ENCODE assay signal across 8 cellular contexts in the genomic region with DNA sequence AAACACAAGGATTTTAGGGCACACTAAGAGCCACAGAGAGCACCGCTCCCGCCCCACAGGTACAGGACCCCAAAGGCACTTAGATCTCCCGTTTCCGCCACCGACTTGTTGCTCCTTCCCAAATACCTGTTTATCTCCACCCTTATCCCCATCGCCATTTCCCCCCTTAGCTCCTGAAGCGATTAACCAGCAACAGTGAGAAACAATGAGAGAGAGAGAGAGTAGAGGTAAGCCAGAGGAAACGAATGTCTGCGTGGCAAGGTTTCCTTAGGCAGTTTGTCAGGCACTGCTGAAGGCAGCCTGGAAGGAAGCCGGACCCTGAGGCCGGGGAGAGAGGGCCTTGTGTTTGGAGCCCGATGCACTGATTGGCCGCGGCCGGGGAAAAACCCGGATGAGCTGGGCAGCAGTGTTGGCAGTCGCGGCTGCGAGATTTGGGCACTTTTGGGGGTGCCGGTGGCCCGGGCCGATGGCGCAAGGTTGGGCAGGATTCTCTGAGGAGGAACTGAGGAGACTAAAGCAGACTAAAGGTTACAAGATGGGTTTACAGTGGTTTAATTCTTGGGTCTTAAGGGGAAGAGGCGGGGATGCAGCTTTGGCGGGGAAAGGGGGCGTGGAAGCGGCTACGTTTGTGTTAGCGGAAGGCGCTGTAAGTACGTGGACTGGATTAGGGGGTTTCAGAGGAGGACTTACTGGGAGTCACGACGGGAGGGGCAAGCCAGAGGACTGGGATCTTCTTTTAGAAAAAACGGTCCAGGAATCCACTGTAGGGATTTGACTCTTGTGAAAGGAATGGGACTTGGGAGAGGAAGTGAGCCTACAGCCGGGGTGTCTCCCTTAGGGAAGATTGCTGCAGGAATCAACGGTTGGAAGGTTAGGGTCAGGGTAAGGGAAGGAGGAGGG. TPM values are rescaled to one million over a fixed set of nuclear protein-coding genes. Genes with fewer than 3 reads are reported as not detected.
DNase-seq lines count a peak whose midpoint lies in the region; ATAC-seq and TF ChIP-seq lines count a peak whose summit lies in the region.

A gene with protein sequence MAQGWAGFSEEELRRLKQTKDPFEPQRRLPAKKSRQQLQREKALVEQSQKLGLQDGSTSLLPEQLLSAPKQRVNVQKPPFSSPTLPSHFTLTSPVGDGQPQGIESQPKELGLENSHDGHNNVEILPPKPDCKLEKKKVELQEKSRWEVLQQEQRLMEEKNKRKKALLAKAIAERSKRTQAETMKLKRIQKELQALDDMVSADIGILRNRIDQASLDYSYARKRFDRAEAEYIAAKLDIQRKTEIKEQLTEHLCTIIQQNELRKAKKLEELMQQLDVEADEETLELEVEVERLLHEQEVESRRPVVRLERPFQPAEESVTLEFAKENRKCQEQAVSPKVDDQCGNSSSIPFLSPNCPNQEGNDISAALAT (plus strand): TSS at position 409 of the 900 bp plus-strand sequence. CDS start 58 bp downstream, at position 467.

- no peaks in the 10 kb centered on the region for H3K9me3 ChIP-seq in liver (ENCODE audit: control insufficient read depth in 4 of 4, low read length in 3 of 4)

- peak within 1 kb of the TSS; percentile 85 to 95 for H3K9ac ChIP-seq in liver (ENCODE audit: low read depth in 1 of 2, low read length in 2 of 2)

- peak; percentile 99 for ATAC-seq in GM19328 (IDR thresholded peaks at IDR 0.05; ENCODE audit: unreplicated experiment)
- ATAC-seq in HG03469 (IDR thresholded peaks at IDR 0.05; ENCODE audit: unreplicated experiment), result peak; percentile 93

- DNase-seq in C1 segment of cervical spinal cord (lab: John Stamatoyannopoulos, UW) (peak; percentile 65 to 93 (median 83)), NCI-H526 treated with DMSO at 0.1 percent for 48 hours (lab: John Stamatoyannopoulos, UW) (peak; percentile 96), dorsolateral prefrontal cortex (peak; percentile 83 to 94 (median 92))
- peak; percentile 79 for DNase-seq in activated CD4-positive, alpha-beta T cell treated with anti-CD3 and anti-CD28 coated beads, Interleukin-2, amount 50 U/mL, for 1 hour
- DNase-seq in stimulated activated CD4-positive, alpha-beta T cell treated with anti-CD3 and anti-CD28 coated beads, Interleukin-4, amount 100 ng/mL, for 24 hours, result peak; percentile 89

- H3K4me3 ChIP-seq in dorsolateral prefrontal cortex (peak within 1 kb of the TSS; percentile 56 to 92 (median 77)), liver (ENCODE audit: low read depth in 1 of 3, low read length in 3 of 3) (peak within 1 kb of the TSS; percentile 72 to 74 (median 73))

- H3K4me1 ChIP-seq in liver (ENCODE audit: control insufficient read depth in 4 of 4, insufficient read depth in 4 of 4, low read length in 3 of 4), result peaks cover 1 to 24% (median 17%) of the 10 kb centered on the region in 4 donors

- intact Hi-C loops in dorsolateral prefrontal cortex (cut with DNase I), result loop anchor here (10.0 kb wide), 2 partner anchors 133 to 457 kb away; a partner anchor contains a TSS

- peak in 12 of 56 donors; percentile 6 to 29 (median 15) for TF ChIP-seq CTCF in dorsolateral prefrontal cortex (IDR thresholded peaks at IDR 0.05 in 54 of 56, conservative IDR thresholded peaks at IDR 0.05 in 2 of 56; ENCODE audit: low read depth in 1 of 56, partially characterized antibody in 56 of 56)
- TF ChIP-seq CTCF in liver (IDR thresholded peaks at IDR 0.05; ENCODE audit: low read depth, low read length, missing input control), result no peak

- H3K27ac ChIP-seq in dorsolateral prefrontal cortex (peak within 1 kb of the TSS; percentile 54 to 94 (median 85)), liver (ENCODE audit: low read depth in 1 of 2, low read length in 2 of 2) (peak within 1 kb of the TSS; percentile 67 to 77)

- H3K36me3 ChIP-seq in liver (ENCODE audit: control insufficient read depth in 4 of 4, insufficient read depth in 3 of 4, low read depth in 1 of 4, low read length in 3 of 4), result no peaks in the 10 kb centered on the region

- no peaks in the 10 kb centered on the region for H3K27me3 ChIP-seq in dorsolateral prefrontal cortex
- H3K27me3 ChIP-seq in liver (ENCODE audit: control insufficient read depth in 4 of 4, insufficient read depth in 4 of 4, low read length in 3 of 4), result no peaks in the 10 kb centered on the region

- peak; percentile 33 to 55 for TF ChIP-seq RAD21 in liver (IDR thresholded peaks at IDR 0.05)

- under 1% methylated on average over 36 of the region's 36 CpGs for WGBS in liver

TF ChIP-seq in liver, 16 proteins besides CTCF, POLR2A, EP300 and RAD21:
- TF ChIP-seq NR2F2 (IDR thresholded peaks at IDR 0.05) (peak; percentile 19), TAF1 (conservative IDR thresholded peaks at IDR 0.05) (peak; percentile 87), EGR1 (IDR thresholded peaks at IDR 0.05; ENCODE audit: low read depth in 2 of 2) (no peak), JUND (IDR thresholded peaks at IDR 0.05) (peak in 1 of 2 donors; percentile 52), FOXA2 (IDR thresholded peaks at IDR 0.05) (no peak), SP1 (IDR thresholded peaks at IDR 0.05) (peak; percentile 63), RXRA (IDR thresholded peaks at IDR 0.05) (peak; percentile 9 to 21), GABPA (IDR thresholded peaks at IDR 0.05 in 1 of 2, conservative IDR thresholded peaks at IDR 0.05 in 1 of 2) (peak in 1 of 2 donors; percentile 72), HNF4G (IDR thresholded peaks at IDR 0.05) (no peak), HNF4A (conservative IDR thresholded peaks at IDR 0.05) (peak in 1 of 2 donors; percentile 44), YY1 (IDR thresholded peaks at IDR 0.05) (peak; percentile 72), FOXA1 (IDR thresholded peaks at IDR 0.05) (no peak)
- TF ChIP-seq, protein P1, sequence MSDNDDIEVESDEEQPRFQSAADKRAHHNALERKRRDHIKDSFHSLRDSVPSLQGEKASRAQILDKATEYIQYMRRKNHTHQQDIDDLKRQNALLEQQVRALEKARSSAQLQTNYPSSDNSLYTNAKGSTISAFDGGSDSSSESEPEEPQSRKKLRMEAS (IDR thresholded peaks at IDR 0.05), result peak; percentile 41
- TF ChIP-seq, protein P2, sequence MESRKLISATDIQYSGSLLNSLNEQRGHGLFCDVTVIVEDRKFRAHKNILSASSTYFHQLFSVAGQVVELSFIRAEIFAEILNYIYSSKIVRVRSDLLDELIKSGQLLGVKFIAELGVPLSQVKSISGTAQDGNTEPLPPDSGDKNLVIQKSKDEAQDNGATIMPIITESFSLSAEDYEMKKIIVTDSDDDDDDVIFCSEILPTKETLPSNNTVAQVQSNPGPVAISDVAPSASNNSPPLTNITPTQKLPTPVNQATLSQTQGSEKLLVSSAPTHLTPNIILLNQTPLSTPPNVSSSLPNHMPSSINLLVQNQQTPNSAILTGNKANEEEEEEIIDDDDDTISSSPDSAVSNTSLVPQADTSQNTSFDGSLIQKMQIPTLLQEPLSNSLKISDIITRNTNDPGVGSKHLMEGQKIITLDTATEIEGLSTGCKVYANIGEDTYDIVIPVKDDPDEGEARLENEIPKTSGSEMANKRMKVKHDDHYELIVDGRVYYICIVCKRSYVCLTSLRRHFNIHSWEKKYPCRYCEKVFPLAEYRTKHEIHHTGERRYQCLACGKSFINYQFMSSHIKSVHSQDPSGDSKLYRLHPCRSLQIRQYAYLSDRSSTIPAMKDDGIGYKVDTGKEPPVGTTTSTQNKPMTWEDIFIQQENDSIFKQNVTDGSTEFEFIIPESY (IDR thresholded peaks at IDR 0.05), result peak; percentile 49
- TF ChIP-seq, protein P3, sequence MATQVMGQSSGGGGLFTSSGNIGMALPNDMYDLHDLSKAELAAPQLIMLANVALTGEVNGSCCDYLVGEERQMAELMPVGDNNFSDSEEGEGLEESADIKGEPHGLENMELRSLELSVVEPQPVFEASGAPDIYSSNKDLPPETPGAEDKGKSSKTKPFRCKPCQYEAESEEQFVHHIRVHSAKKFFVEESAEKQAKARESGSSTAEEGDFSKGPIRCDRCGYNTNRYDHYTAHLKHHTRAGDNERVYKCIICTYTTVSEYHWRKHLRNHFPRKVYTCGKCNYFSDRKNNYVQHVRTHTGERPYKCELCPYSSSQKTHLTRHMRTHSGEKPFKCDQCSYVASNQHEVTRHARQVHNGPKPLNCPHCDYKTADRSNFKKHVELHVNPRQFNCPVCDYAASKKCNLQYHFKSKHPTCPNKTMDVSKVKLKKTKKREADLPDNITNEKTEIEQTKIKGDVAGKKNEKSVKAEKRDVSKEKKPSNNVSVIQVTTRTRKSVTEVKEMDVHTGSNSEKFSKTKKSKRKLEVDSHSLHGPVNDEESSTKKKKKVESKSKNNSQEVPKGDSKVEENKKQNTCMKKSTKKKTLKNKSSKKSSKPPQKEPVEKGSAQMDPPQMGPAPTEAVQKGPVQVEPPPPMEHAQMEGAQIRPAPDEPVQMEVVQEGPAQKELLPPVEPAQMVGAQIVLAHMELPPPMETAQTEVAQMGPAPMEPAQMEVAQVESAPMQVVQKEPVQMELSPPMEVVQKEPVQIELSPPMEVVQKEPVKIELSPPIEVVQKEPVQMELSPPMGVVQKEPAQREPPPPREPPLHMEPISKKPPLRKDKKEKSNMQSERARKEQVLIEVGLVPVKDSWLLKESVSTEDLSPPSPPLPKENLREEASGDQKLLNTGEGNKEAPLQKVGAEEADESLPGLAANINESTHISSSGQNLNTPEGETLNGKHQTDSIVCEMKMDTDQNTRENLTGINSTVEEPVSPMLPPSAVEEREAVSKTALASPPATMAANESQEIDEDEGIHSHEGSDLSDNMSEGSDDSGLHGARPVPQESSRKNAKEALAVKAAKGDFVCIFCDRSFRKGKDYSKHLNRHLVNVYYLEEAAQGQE (IDR thresholded peaks at IDR 0.05), result peak; percentile 62
- TF ChIP-seq, protein P4, sequence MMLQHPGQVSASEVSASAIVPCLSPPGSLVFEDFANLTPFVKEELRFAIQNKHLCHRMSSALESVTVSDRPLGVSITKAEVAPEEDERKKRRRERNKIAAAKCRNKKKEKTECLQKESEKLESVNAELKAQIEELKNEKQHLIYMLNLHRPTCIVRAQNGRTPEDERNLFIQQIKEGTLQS (IDR thresholded peaks at IDR 0.05), result no peak
TF ChIP-seq in liver: peak in this region for 11.

RNA-seq across cellular contexts. Expression of the gene that starts here (rescaled TPM):
- total RNA-seq in dorsolateral prefrontal cortex, result 10 to 100 TPM in 84 of 120 experiments, 1 to 10 TPM in 36; 5.4 to 20.8 (median 11.4) TPM
- total RNA-seq in liver, result 10 to 100 TPM in 1 of 2 donors, 1 to 10 TPM in 1; 8.8 to 11.1 TPM
- polyA plus RNA-seq in liver, result 1 to 10 TPM; 4.0 to 8.5 TPM

Comparison
In these comparisons a context has a peak if more than half of its experiments do, and no peak if none do; other contexts are left out.
1. Peak in every context shown above with its lines: DNase-seq, ATAC-seq, H3K4me3 ChIP-seq and H3K27ac ChIP-seq.